In genomic region chr2:230871361-230872150, GRCh38 we compare ENCODE assay signal across 12 cellular contexts. TPM values are rescaled to one million over a fixed set of nuclear protein-coding genes. Genes with fewer than 3 reads are reported as not detected.
DNase-seq lines count a peak whose midpoint lies in the region; ATAC-seq, FAIRE-seq and TF ChIP-seq lines count a peak whose summit lies in the region.
"Had no signal": no experiment of that assay in that cellular context is flagged by ENCODE, and none has a peak within 500 bp of the region (broad histone marks: within the 10 kb centered on the region; RNA-seq: fewer than 3 reads in every experiment).

No MANE protein-coding gene starts in this region.

- TF ChIP-seq EP300 in neural cell (conservative IDR thresholded peaks at IDR 0.05; ENCODE audit: poor library complexity, severe bottlenecking), result no peak

- H4K20me1 ChIP-seq in neural cell (ENCODE audit: insufficient read depth), result no peaks in the 10 kb centered on the region

- H3K27ac Mint-ChIP-seq in activated naive CD4-positive, alpha-beta T cell treated with anti-CD3 and anti-CD28 coated beads, Interleukin-2, amount 10 ng/mL, durations not matched to agents 7 days and 5 days, result no peak overlapping the region

- H3K9me3 ChIP-seq in endocrine pancreas (ENCODE audit: control insufficient read depth, low read length) (no peaks in the 10 kb centered on the region), neural cell (ENCODE audit: low read length) (no peaks in the 10 kb centered on the region), small intestine (ENCODE audit: control insufficient read depth, low read depth) (no peaks in the 10 kb centered on the region)
- H3K9me3 ChIP-seq: SK-N-SH had no signal

- WGBS in urinary bladder, result 69% methylated on average over 17 of the region's 17 CpGs
- 78 to 97% (median 80%) methylated on average over 17 of the region's 17 CpGs for WGBS in small intestine, 3 donors

- H3K4me1 Mint-ChIP-seq in activated naive CD4-positive, alpha-beta T cell treated with anti-CD3 and anti-CD28 coated beads, Interleukin-2, amount 10 ng/mL, durations not matched to agents 7 days and 5 days, result peaks cover 35% of the 10 kb centered on the region

- H3K27me3 ChIP-seq in endocrine pancreas (ENCODE audit: control insufficient read depth, insufficient read depth, low read length) (no peaks in the 10 kb centered on the region), neural cell (ENCODE audit: insufficient read depth, low read depth, low read length) (no peaks in the 10 kb centered on the region), small intestine (ENCODE audit: control insufficient read depth in 2 of 2, insufficient read depth in 2 of 2, low read length in 2 of 2) (no peaks in the 10 kb centered on the region)

- H3K4me3 ChIP-seq in endocrine pancreas (ENCODE audit: control insufficient read depth, insufficient read depth, low read length) (no peak overlapping the region), neural cell (ENCODE audit: low read length) (no peak overlapping the region), urinary bladder (ENCODE audit: low read depth, low read length) (no peak overlapping the region), small intestine (ENCODE audit: low read depth in 1 of 2, low read length in 2 of 2) (no peak overlapping the region)

- no peaks in the 10 kb centered on the region for H3K9me2 ChIP-seq in neural cell (ENCODE audit: insufficient read depth, low read length)
- H3K9me2 ChIP-seq: SK-N-SH had no signal

- H3K27me3 Mint-ChIP-seq in activated naive CD4-positive, alpha-beta T cell treated with anti-CD3 and anti-CD28 coated beads, Interleukin-2, amount 10 ng/mL, durations not matched to agents 7 days and 5 days, result peaks cover 38% of the 10 kb centered on the region
- H3K27me3 Mint-ChIP-seq: central memory CD8-positive, alpha-beta T cell had no signal

- no peak overlapping the region for H3K4me2 ChIP-seq in neural cell (ENCODE audit: low read length)
- H3K4me2 ChIP-seq: SK-N-SH had no signal

- H3K4me3 Mint-ChIP-seq in activated naive CD4-positive, alpha-beta T cell treated with anti-CD3 and anti-CD28 coated beads, Interleukin-2, amount 10 ng/mL, durations not matched to agents 7 days and 5 days, result no peak overlapping the region
- H3K4me3 Mint-ChIP-seq: central memory CD8-positive, alpha-beta T cell had no signal

- H3K36me3 Mint-ChIP-seq in activated naive CD4-positive, alpha-beta T cell treated with anti-CD3 and anti-CD28 coated beads, Interleukin-2, amount 10 ng/mL, durations not matched to agents 7 days and 5 days, result no peaks in the 10 kb centered on the region

- no peak for ATAC-seq in GM21367 (IDR thresholded peaks at IDR 0.05; ENCODE audit: unreplicated experiment)

- no peaks in the 10 kb centered on the region for H3F3A ChIP-seq in neural cell (ENCODE audit: insufficient read depth, low read length, poor library complexity, severe bottlenecking)

- H3K9ac ChIP-seq in endocrine pancreas (ENCODE audit: control insufficient read depth, insufficient read depth, low read length) (peak overlapping the region; percentile 44), neural cell (ENCODE audit: low read length) (peak overlapping the region; percentile 60)
- H3K9ac ChIP-seq: SK-N-SH had no signal

- no peaks in the 10 kb centered on the region for H3K9me3 Mint-ChIP-seq in activated naive CD4-positive, alpha-beta T cell treated with anti-CD3 and anti-CD28 coated beads, Interleukin-2, amount 10 ng/mL, durations not matched to agents 7 days and 5 days
- H3K9me3 Mint-ChIP-seq: central memory CD8-positive, alpha-beta T cell had no signal

- H3K27ac ChIP-seq in neural cell (ENCODE audit: low read length) (no peak overlapping the region), urinary bladder (ENCODE audit: low read depth) (peak overlapping the region; percentile 73), small intestine (ENCODE audit: low read depth in 1 of 2, low read length in 1 of 2) (peak overlapping the region in 1 of 2 donors; percentile 46)

- CTCF ChIA-PET in activated naive CD4-positive, alpha-beta T cell treated with anti-CD3 and anti-CD28 coated beads, Interleukin-2, amount 10 ng/mL, durations not matched to agents 7 days and 5 days (lab: Charles Lee), result no interaction called here

- H3K79me2 ChIP-seq in neural cell (replicated peaks; ENCODE audit: insufficient read depth, low read length), result peaks cover 59% of the 10 kb centered on the region

- TF ChIP-seq RAD21 in neural cell (conservative IDR thresholded peaks at IDR 0.05), result no peak

- peak; percentile 59 for DNase-seq in activated effector memory CD4-positive, alpha-beta T cell treated with anti-CD3 and anti-CD28 coated beads, Interleukin-2, amount 50 U/mL, for 16 hours
- DNase-seq in activated effector memory CD4-positive, alpha-beta T cell treated with Interleukin-2 at 50 U/mL for 16 hours, result no peak
- no peak for DNase-seq in activated naive CD4-positive, alpha-beta T cell treated with anti-CD3 and anti-CD28 coated beads, Interleukin-2, amount 10 ng/mL, durations not matched to agents 7 days and 5 days
- no peak for DNase-seq in small intestine
- DNase-seq: NCI-H1105 had no signal

- FAIRE-seq in small intestine (lab: Jason Lieb, UNC), result no peak

- H2AFZ ChIP-seq in neural cell (ENCODE audit: low read depth, low read length), result no peak overlapping the region

- H3K4me1 ChIP-seq in endocrine pancreas (ENCODE audit: control insufficient read depth, insufficient read depth, low read length), result no peaks in the 10 kb centered on the region
- H3K4me1 ChIP-seq in urinary bladder (ENCODE audit: insufficient read depth), result no peaks in the 10 kb centered on the region
- H3K4me1 ChIP-seq in small intestine (ENCODE audit: control insufficient read depth in 2 of 2, insufficient read depth in 1 of 2, low read depth in 1 of 2, low read length in 1 of 2), result peaks cover 0 to 9% of the 10 kb centered on the region in 2 donors

- H3K36me3 ChIP-seq in endocrine pancreas (ENCODE audit: control insufficient read depth, insufficient read depth, low read length), result peaks cover 2% of the 10 kb centered on the region
- no peaks in the 10 kb centered on the region for H3K36me3 ChIP-seq in neural cell (ENCODE audit: insufficient read depth, low read length)
- H3K36me3 ChIP-seq in urinary bladder (ENCODE audit: insufficient read depth), result no peaks in the 10 kb centered on the region
- H3K36me3 ChIP-seq in small intestine (ENCODE audit: control insufficient read depth in 2 of 2, insufficient read depth in 2 of 2, low read length in 2 of 2), result peaks cover 0 to 3% of the 10 kb centered on the region in 2 donors

- TF ChIP-seq CTCF in neural cell (IDR thresholded peaks at IDR 0.05; ENCODE audit: poor library complexity, severe bottlenecking), result no peak

TF ChIP-seq in neural cell, 6 proteins besides CTCF, POLR2A, EP300 and RAD21:
- TF ChIP-seq REST (IDR thresholded peaks at IDR 0.05; ENCODE audit: borderline replicate concordance), result no peak
- TF ChIP-seq TAF1 (IDR thresholded peaks at IDR 0.05; ENCODE audit: low read depth), result no peak
- TF ChIP-seq EZH2 (IDR thresholded peaks at IDR 0.05; ENCODE audit: borderline replicate concordance, insufficient read depth, low read length, poor library complexity, severe bottlenecking), result no peak
- no peak for TF ChIP-seq SMC3 (conservative IDR thresholded peaks at IDR 0.05; ENCODE audit: poor library complexity)
- TF ChIP-seq POLR2AphosphoS5 (IDR thresholded peaks at IDR 0.05), result no peak
- TF ChIP-seq MXI1 (conservative IDR thresholded peaks at IDR 0.05; ENCODE audit: poor library complexity, severe bottlenecking), result no peak

RNA-seq across cellular contexts. Expression of gene ITM2C, which starts 6.8 kb away (rescaled TPM):
- polyA plus RNA-seq in neural cell, result 186 and 223 TPM in 2 replicates
- polyA minus RNA-seq in neural cell, result 120 and 122 TPM in 2 replicates
- 174 TPM for total RNA-seq in urinary bladder
- polyA plus RNA-seq in urinary bladder, result 230 TPM
- polyA plus RNA-seq in small intestine, result 100 to 1,000 TPM in 2 of 3 donors, 10 to 100 TPM in 1; 38.9 to 184 (median 153) TPM

RNA-seq across cellular contexts. Expression of gene GPR55, which starts 53.5 kb away (rescaled TPM):
- polyA plus RNA-seq in neural cell (not detected in 2 replicates), urinary bladder (0.22 TPM), small intestine (1 to 10 TPM in 1 of 3 donors, under 1 TPM in 2; 0.22 to 1.6 (median 0.42) TPM)
- polyA minus RNA-seq in neural cell, result not detected in 2 replicates
- total RNA-seq in urinary bladder, result 0.05 TPM
- total RNA-seq: kidney epithelial cell had no signal
- polyA plus RNA-seq: SK-N-SH had no signal
